Comparison of ENCODE assay signal across 21 cellular contexts in the genomic region with DNA sequence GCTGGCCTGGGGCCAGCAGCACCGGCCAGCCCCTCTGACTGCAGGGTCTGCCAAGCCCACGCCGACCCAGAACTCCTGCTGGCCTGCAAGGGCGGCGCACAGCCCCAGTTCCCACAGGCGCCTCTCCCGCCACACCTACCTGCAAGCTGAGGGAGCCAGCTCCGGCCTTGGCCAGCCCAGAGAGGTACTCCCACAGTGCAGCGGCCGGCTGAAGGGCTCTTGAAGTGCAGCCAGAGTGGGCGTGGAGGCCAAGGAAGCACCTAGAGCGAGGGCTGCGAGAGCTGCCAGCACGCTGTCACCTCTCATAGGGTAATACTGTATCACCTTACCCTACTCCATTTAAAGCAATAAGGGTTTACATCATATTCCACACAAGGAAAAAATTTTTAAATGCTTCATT. TPM values are rescaled to one million over a fixed set of nuclear protein-coding genes. Genes with fewer than 3 reads are reported as not detected.
"Had no signal": no experiment of that assay in that cellular context is flagged by ENCODE, and none has a peak within 500 bp of the region (broad histone marks: within the 10 kb centered on the region; RNA-seq: fewer than 3 reads in every experiment).

No MANE protein-coding gene starts in this region.

- H3K4me1 ChIP-seq: adrenal gland, SJCRH30 had no signal

- H3K9me3 Mint-ChIP-seq: T-helper 1 cell treated with Interleukin-12 subunit alpha and Interleukin-12 subunit beta and Interleukin-4 antibody, amounts not matched to agents 30 μg/mL and 1 μg/mL, for 36 hours had no signal

- H3K27ac ChIP-seq: adrenal gland, PC-9, SJCRH30 had no signal

- DNase-seq: activated CD4-positive, alpha-beta T cell treated with anti-CD3 and anti-CD28 coated beads for 4 hours; activated CD4-positive, alpha-beta T cell treated with anti-CD3 and anti-CD28 coated beads, Interleukin-2, amount 50 U/mL, for 4 hours; activated CD8-positive, alpha-beta memory T cell treated with anti-CD3 and anti-CD28 coated beads, Interleukin-2, amount 50 U/mL, for 48 hours; activated CD8-positive, alpha-beta T cell treated with anti-CD3 and anti-CD28 coated beads, Interleukin-2, amount 10 ng/mL, durations not matched to agents 7 days and 5 days; activated naive CD8-positive, alpha-beta T cell treated with anti-CD3 and anti-CD28 coated beads, Interleukin-2, amount 10 ng/mL, durations not matched to agents 7 days and 5 days; activated T-cell treated with anti-CD3 and anti-CD28 coated beads, Interleukin-2, amount 50 U/mL, for 1 hour; adrenal gland; anterior cingulate cortex; MM.1S; NCI-H1105; NCI-H1436; NCI-H1694 treated with DMSO at 0.1 percent for 48 hours; NCI-H2029 treated with DMSO at 0.1 percent for 48 hours; NCI-H2171 treated with DMSO at 0.1 percent for 48 hours; NCI-H510A treated with DMSO at 0.1 percent for 48 hours; PC-9; SJCRH30; SK-N-SH had no signal

- H3K36me3 ChIP-seq: adrenal gland, SJCRH30 had no signal

- H3K4me3 Mint-ChIP-seq: activated CD8-positive, alpha-beta T cell treated with anti-CD3 and anti-CD28 coated beads, Interleukin-2, amount 10 ng/mL, durations not matched to agents 7 days and 5 days; activated naive CD8-positive, alpha-beta T cell treated with anti-CD3 and anti-CD28 coated beads, Interleukin-2, amount 10 ng/mL, durations not matched to agents 7 days and 5 days; T-helper 1 cell treated with Interleukin-12 subunit alpha and Interleukin-12 subunit beta and Interleukin-4 antibody, amounts not matched to agents 30 μg/mL and 1 μg/mL, for 36 hours had no signal

- H3K27ac Mint-ChIP-seq: activated CD8-positive, alpha-beta T cell treated with anti-CD3 and anti-CD28 coated beads, Interleukin-2, amount 10 ng/mL, durations not matched to agents 7 days and 5 days; activated naive CD8-positive, alpha-beta T cell treated with anti-CD3 and anti-CD28 coated beads, Interleukin-2, amount 10 ng/mL, durations not matched to agents 7 days and 5 days; T-helper 1 cell treated with Interleukin-12 subunit alpha and Interleukin-12 subunit beta and Interleukin-4 antibody, amounts not matched to agents 30 μg/mL and 1 μg/mL, for 36 hours had no signal

- H3K27me3 Mint-ChIP-seq: activated naive CD8-positive, alpha-beta T cell treated with anti-CD3 and anti-CD28 coated beads, Interleukin-2, amount 10 ng/mL, durations not matched to agents 7 days and 5 days had no signal

- ATAC-seq: activated CD4-positive, CD25-positive, alpha-beta regulatory T cell treated with anti-CD3 and anti-CD28 coated beads, Interleukin-2, amount 50 U/mL, for 24 hours; activated CD8-positive, alpha-beta T cell treated with anti-CD3 and anti-CD28 coated beads, Interleukin-2, amount 10 ng/mL, durations not matched to agents 7 days and 5 days had no signal

- H3K27me3 ChIP-seq: adrenal gland, SJCRH30 had no signal

- H3K36me3 Mint-ChIP-seq: activated naive CD8-positive, alpha-beta T cell treated with anti-CD3 and anti-CD28 coated beads, Interleukin-2, amount 10 ng/mL, durations not matched to agents 7 days and 5 days had no signal

- H3K4me3 ChIP-seq: adrenal gland, PC-9, SJCRH30 had no signal

- H3K4me1 Mint-ChIP-seq: activated naive CD8-positive, alpha-beta T cell treated with anti-CD3 and anti-CD28 coated beads, Interleukin-2, amount 10 ng/mL, durations not matched to agents 7 days and 5 days had no signal

- H3K9me3 ChIP-seq: adrenal gland, SJCRH30, SK-N-SH had no signal

RNA-seq across cellular contexts. Expression of gene RBMY1J, which starts 35.8 kb away (rescaled TPM):
- total RNA-seq: activated CD8-positive, alpha-beta T cell treated with anti-CD3 and anti-CD28 coated beads, Interleukin-2, amount 10 ng/mL, durations not matched to agents 7 days and 5 days; activated naive CD8-positive, alpha-beta T cell treated with anti-CD3 and anti-CD28 coated beads, Interleukin-2, amount 10 ng/mL, durations not matched to agents 7 days and 5 days; adrenal gland; cardiac septum; PC-9; SJCRH30 had no signal
